Comparison of ENCODE assay signal across 20 cellular contexts in genomic region chr12:71610036-71610795, GRCh38. TPM values are rescaled to one million over a fixed set of nuclear protein-coding genes. Genes with fewer than 3 reads are reported as not detected.
A peak's percentile ranks its signal among the peaks of the same experiment; 100 is the strongest.
DNase-seq lines count a peak whose midpoint lies in the region; ATAC-seq, FAIRE-seq and TF ChIP-seq lines count a peak whose summit lies in the region.
"Had no signal": no experiment of that assay in that cellular context is flagged by ENCODE, and none has a peak within 500 bp of the region (broad histone marks: within the 10 kb centered on the region; RNA-seq: fewer than 3 reads in every experiment).

No MANE protein-coding gene starts in this region.

- FAIRE-seq in frontal cortex (lab: Jason Lieb, UNC), result no peak
- FAIRE-seq: endometrium had no signal

- H3K9me2 ChIP-seq in PC-3 (replicated peaks; ENCODE audit: low read length) (no peaks in the 10 kb centered on the region), hepatocyte (replicated peaks; ENCODE audit: insufficient read depth) (no peaks in the 10 kb centered on the region)
- H3K9me2 ChIP-seq: SK-N-SH had no signal

- H3K36me3 ChIP-seq in PC-3 (ENCODE audit: low read depth, low read length) (peaks cover 79% of the 10 kb centered on the region), hepatocyte (replicated peaks; ENCODE audit: insufficient read depth, low read depth) (peaks cover 12% of the 10 kb centered on the region)

- BruUV-seq in PC-3 (replicated peaks; lab: Mats Ljungman, UMichigan), result no TSS peak

- H3K4me1 ChIP-seq in PC-3 (ENCODE audit: insufficient read depth, low read length) (no peaks in the 10 kb centered on the region), hepatocyte (ENCODE audit: insufficient read depth) (no peaks in the 10 kb centered on the region)
- H3K4me1 ChIP-seq: parathyroid adenoma had no signal

- H3K4me2 ChIP-seq in PC-3 (ENCODE audit: low read length) (no peak overlapping the region), hepatocyte (no peak overlapping the region)
- H3K4me2 ChIP-seq: KMS-11, SK-N-SH had no signal

- intact Hi-C loops in natural killer cell (cut with micrococcal nuclease) (no loop called here), PC-3 (cut with micrococcal nuclease) (no loop called here)

- ATAC-seq in natural killer cell (no peak), T-helper 17 cell (peak; percentile 52), PC-3 (no peak)
- ATAC-seq in natural killer cell treated with Interleukin-12 subunit alpha and Interleukin-12 subunit beta and Interleukin-15 and Interleukin-18, amount 100 ng/mL, for 72 hours, result no peak
- ATAC-seq in central memory CD8-positive, alpha-beta T cell (replicated peaks; ENCODE audit: extremely low read depth, poor library complexity, severe bottlenecking), result no peak

- H3K9me3 Mint-ChIP-seq in natural killer cell, result no peaks in the 10 kb centered on the region
- no peaks in the 10 kb centered on the region for H3K9me3 Mint-ChIP-seq in natural killer cell treated with Interleukin-12 subunit alpha and Interleukin-12 subunit beta and Interleukin-15 and Interleukin-18, amount 100 ng/mL, for 72 hours
- no peaks in the 10 kb centered on the region for H3K9me3 Mint-ChIP-seq in central memory CD8-positive, alpha-beta T cell

- no peak overlapping the region for H3K9ac ChIP-seq in PC-3 (ENCODE audit: low read length)
- H3K9ac ChIP-seq: KMS-11, parathyroid adenoma, SK-N-SH had no signal

- H3K4me1 Mint-ChIP-seq in natural killer cell (peaks cover 0 to under 1% of the 10 kb centered on the region in 2 donors), T-helper 17 cell (peaks cover 11% of the 10 kb centered on the region)
- H3K4me1 Mint-ChIP-seq in natural killer cell treated with Interleukin-12 subunit alpha and Interleukin-12 subunit beta and Interleukin-15 and Interleukin-18, amount 100 ng/mL, for 72 hours (ENCODE audit: low read depth in 2 of 2), result no peaks in the 10 kb centered on the region
- no peaks in the 10 kb centered on the region for H3K4me1 Mint-ChIP-seq in central memory CD8-positive, alpha-beta T cell

- TF ChIP-seq CTCF in natural killer cell (IDR thresholded peaks at IDR 0.05), result no peak
- no peak for TF ChIP-seq CTCF in PC-3 (conservative IDR thresholded peaks at IDR 0.05; ENCODE audit: low read depth, low read length)
- TF ChIP-seq CTCF in hepatocyte (IDR thresholded peaks at IDR 0.05; ENCODE audit: poor library complexity), result no peak

- CTCF ChIA-PET in PC-3 (lab: Charles Lee), result no interaction called here

- H3K4me3 Mint-ChIP-seq in natural killer cell (no peak overlapping the region), T-helper 17 cell (no peak overlapping the region)
- no peak overlapping the region for H3K4me3 Mint-ChIP-seq in natural killer cell treated with Interleukin-12 subunit alpha and Interleukin-12 subunit beta and Interleukin-15 and Interleukin-18, amount 100 ng/mL, for 72 hours
- H3K4me3 Mint-ChIP-seq in central memory CD8-positive, alpha-beta T cell, result no peak overlapping the region

- H3K9me3 ChIP-seq in T-helper 17 cell (ENCODE audit: control insufficient read depth, low read length, poor library complexity, severe bottlenecking) (no peaks in the 10 kb centered on the region), PC-3 (ENCODE audit: low read length) (no peaks in the 10 kb centered on the region), hepatocyte (ENCODE audit: low read depth) (no peaks in the 10 kb centered on the region)
- H3K9me3 ChIP-seq: SK-N-SH had no signal

- H2AFZ ChIP-seq in PC-3 (ENCODE audit: low read length) (no peak overlapping the region), hepatocyte (no peak overlapping the region)
- H2AFZ ChIP-seq: parathyroid adenoma had no signal

- no peaks in the 10 kb centered on the region for H4K20me1 ChIP-seq in PC-3 (ENCODE audit: low read length)
- H4K20me1 ChIP-seq in hepatocyte (ENCODE audit: insufficient read depth, poor library complexity, severe bottlenecking), result no peaks in the 10 kb centered on the region

- H3K27me3 Mint-ChIP-seq in natural killer cell (ENCODE audit: low read depth in 2 of 2) (no peaks in the 10 kb centered on the region), T-helper 17 cell (no peaks in the 10 kb centered on the region)
- no peaks in the 10 kb centered on the region for H3K27me3 Mint-ChIP-seq in natural killer cell treated with Interleukin-12 subunit alpha and Interleukin-12 subunit beta and Interleukin-15 and Interleukin-18, amount 100 ng/mL, for 72 hours
- H3K27me3 Mint-ChIP-seq in central memory CD8-positive, alpha-beta T cell, result no peaks in the 10 kb centered on the region

- no peaks in the 10 kb centered on the region for H3K79me2 ChIP-seq in PC-3 (ENCODE audit: low read length)
- peaks cover 2% of the 10 kb centered on the region for H3K79me2 ChIP-seq in hepatocyte
- H3K79me2 ChIP-seq: parathyroid adenoma had no signal

- H3K27me3 ChIP-seq in PC-3 (ENCODE audit: low read length) (no peaks in the 10 kb centered on the region), hepatocyte (no peaks in the 10 kb centered on the region)

- 86% methylated on average over 6 of the region's 6 CpGs for WGBS in hepatocyte (ENCODE audit: low lambda C conversion rate, missing lambda C conversion rate)

- H3F3A ChIP-seq in PC-3 (ENCODE audit: low read length, unreplicated experiment), result no peaks in the 10 kb centered on the region

- H3K36me3 Mint-ChIP-seq in natural killer cell, result peaks cover 36% of the 10 kb centered on the region
- H3K36me3 Mint-ChIP-seq in natural killer cell treated with Interleukin-12 subunit alpha and Interleukin-12 subunit beta and Interleukin-15 and Interleukin-18, amount 100 ng/mL, for 72 hours, result peaks cover 53% of the 10 kb centered on the region
- peaks cover 15% of the 10 kb centered on the region for H3K36me3 Mint-ChIP-seq in T-helper 17 cell (ENCODE audit: low read depth)
- peaks cover 69% of the 10 kb centered on the region for H3K36me3 Mint-ChIP-seq in central memory CD8-positive, alpha-beta T cell (ENCODE audit: insufficient read depth)

- no peak overlapping the region for H3K27ac ChIP-seq in PC-3 (ENCODE audit: low read length)
- H3K27ac ChIP-seq in hepatocyte, result no peak overlapping the region
- H3K27ac ChIP-seq: KMS-11, parathyroid adenoma had no signal

- H3K27ac Mint-ChIP-seq in natural killer cell, result peak overlapping the region; percentile 10 to 57
- H3K27ac Mint-ChIP-seq in natural killer cell treated with Interleukin-12 subunit alpha and Interleukin-12 subunit beta and Interleukin-15 and Interleukin-18, amount 100 ng/mL, for 72 hours, result peak overlapping the region in 1 of 2 donors; percentile 38
- H3K27ac Mint-ChIP-seq in T-helper 17 cell, result peak overlapping the region; percentile 91
- H3K27ac Mint-ChIP-seq in central memory CD8-positive, alpha-beta T cell (ENCODE audit: low read depth), result peak overlapping the region; percentile 11

- no peak overlapping the region for H3K4me3 ChIP-seq in PC-3 (ENCODE audit: low read length)
- no peak overlapping the region for H3K4me3 ChIP-seq in hepatocyte

- POLR2A ChIA-PET in PC-3 (lab: Charles Lee; ENCODE audit: unreplicated experiment), result no interaction called here

- DNase-seq in natural killer cell (no peak), T-helper 17 cell (no peak), PC-3 (no peak), DMS153 (lab: John Stamatoyannopoulos, UW) (no peak), frontal cortex (ENCODE audit: low spot score in 2 of 2) (no peak), hepatocyte (ENCODE audit: low spot score) (no peak)
- DNase-seq in natural killer cell treated with Interleukin-12 subunit alpha and Interleukin-12 subunit beta and Interleukin-15 and Interleukin-18, amount 100 ng/mL, for 72 hours (ENCODE audit: low spot score), result no peak
- no peak for DNase-seq in central memory CD8-positive, alpha-beta T cell (ENCODE audit: low spot score in 2 of 2)
- DNase-seq: activated CD4-positive, alpha-beta T cell treated with anti-CD3 and anti-CD28 coated beads for 1 hour; caudate nucleus; foreskin melanocyte; GOT3; midbrain; NCI-H1436 treated with DMSO at 0.1 percent for 48 hours; NCI-H345; SK-N-SH; substantia nigra had no signal

RNA-seq across cellular contexts. Expression of gene ZFC3H1, which starts 53.4 kb away (rescaled TPM):
- total RNA-seq in natural killer cell, result 100 to 1,000 TPM; 158 to 164 (median 164) TPM
- total RNA-seq in natural killer cell treated with Interleukin-12 subunit alpha and Interleukin-12 subunit beta and Interleukin-15 and Interleukin-18, amount 100 ng/mL, for 72 hours, result 100 to 1,000 TPM in 1 of 2 donors, 10 to 100 TPM in 1; 71.1 to 104 TPM
- 100 to 1,000 TPM; 122 to 133 TPM for total RNA-seq in T-helper 17 cell
- 13.7 and 18.5 TPM in 2 replicates for total RNA-seq in PC-3 (2014; rRNA removed)
- 30.6 TPM for total RNA-seq in frontal cortex
- total RNA-seq in hepatocyte, result 46.4 and 48.6 TPM in 2 replicates
- polyA plus RNA-seq in hepatocyte, result 28.0 and 45.5 TPM in 2 replicates

RNA-seq across cellular contexts. Expression of gene THAP2, which starts 53.9 kb away (rescaled TPM):
- total RNA-seq in natural killer cell, result 10 to 100 TPM; 17.2 to 34.2 (median 31.1) TPM
- 1 to 10 TPM; 5.2 to 9.2 TPM for total RNA-seq in natural killer cell treated with Interleukin-12 subunit alpha and Interleukin-12 subunit beta and Interleukin-15 and Interleukin-18, amount 100 ng/mL, for 72 hours
- total RNA-seq in T-helper 17 cell, result 10 to 100 TPM; 13.1 to 14.9 TPM
- total RNA-seq in PC-3 (2014; rRNA removed), result 1.2 and 2.4 TPM in 2 replicates
- 38.7 TPM for total RNA-seq in frontal cortex
- total RNA-seq in hepatocyte, result 6.1 and 7.0 TPM in 2 replicates
- 6.1 and 6.9 TPM in 2 replicates for polyA plus RNA-seq in hepatocyte
